In genomic region chr7:120799813-120800483, GRCh38 we compare ENCODE assay signal across 19 cellular contexts. TPM values are rescaled to one million over a fixed set of nuclear protein-coding genes. Genes with fewer than 3 reads are reported as not detected.
DNase-seq lines count a peak whose midpoint lies in the region; ATAC-seq, FAIRE-seq and TF ChIP-seq lines count a peak whose summit lies in the region.
"Had no signal": no experiment of that assay in that cellular context is flagged by ENCODE, and none has a peak within 500 bp of the region (broad histone marks: within the 10 kb centered on the region; RNA-seq: fewer than 3 reads in every experiment).

No MANE protein-coding gene starts in this region.

- FAIRE-seq in A204.1 (lab: Jason Lieb, UNC) (peak; percentile 100), GM18507 (lab: Jason Lieb, UNC) (peak; percentile 21)
- FAIRE-seq: A549 had no signal

- no peak for TF ChIP-seq CTCF in activated CD8-positive, alpha-beta T cell treated with anti-CD3 and anti-CD28 coated beads for 36 hours (IDR thresholded peaks at IDR 0.05)

- CTCF ChIA-PET in activated CD8-positive, alpha-beta T cell treated with anti-CD3 and anti-CD28 coated beads for 36 hours (lab: Charles Lee): interaction anchor here (1.3 kb wide), 1 partner anchor 8 kb away, joined by 7 read pairs; no protein-coding TSS in a partner anchor

- H3K4me1 Mint-ChIP-seq in activated CD8-positive, alpha-beta T cell treated with anti-CD3 and anti-CD28 coated beads for 36 hours (ENCODE audit: low read depth): no peaks in the 10 kb centered on the region

- H3K4me3 Mint-ChIP-seq in activated CD8-positive, alpha-beta T cell treated with anti-CD3 and anti-CD28 coated beads for 36 hours: no peak overlapping the region
- H3K4me3 Mint-ChIP-seq: CD8-positive, alpha-beta T cell; H9 had no signal

- H3K9me3 Mint-ChIP-seq in activated CD8-positive, alpha-beta T cell treated with anti-CD3 and anti-CD28 coated beads for 36 hours: no peaks in the 10 kb centered on the region
- H3K9me3 Mint-ChIP-seq: CD8-positive, alpha-beta T cell had no signal

- DNase-seq in NCI-H748 (lab: John Stamatoyannopoulos, UW; ENCODE audit: unreplicated experiment) (peak; percentile 12), NCI-H748 treated with DMSO at 0.1 percent for 48 hours (lab: John Stamatoyannopoulos, UW) (no peak), GM18507 (ENCODE audit: extremely low spot score, insufficient read length, low read depth) (no peak), occipital lobe (lab: John Stamatoyannopoulos, UW) (no peak)
- peak; percentile 5 for DNase-seq in activated CD8-positive, alpha-beta T cell treated with anti-CD3 and anti-CD28 coated beads for 36 hours
- no peak for DNase-seq in activated CD4-positive, CD25-positive, alpha-beta regulatory T cell (lab: John Stamatoyannopoulos, UW)
- DNase-seq: CD8-positive, alpha-beta T cell; H9; NCI-H1436; NCI-H1930; NCI-H2171; NCI-H526; PC-3; RPMI8226; SHP77 treated with DMSO at 0.1 percent for 48 hours had no signal

- intact Hi-C loops in activated CD8-positive, alpha-beta T cell treated with anti-CD3 and anti-CD28 coated beads for 36 hours (cut with micrococcal nuclease): no loop called here

- peaks cover 10% of the 10 kb centered on the region for H3K27me3 Mint-ChIP-seq in activated CD8-positive, alpha-beta T cell treated with anti-CD3 and anti-CD28 coated beads for 36 hours

- H3K27ac Mint-ChIP-seq in activated CD8-positive, alpha-beta T cell treated with anti-CD3 and anti-CD28 coated beads for 36 hours: no peak overlapping the region
- H3K27ac Mint-ChIP-seq: CD8-positive, alpha-beta T cell; H9 had no signal

- peak; percentile 30 for ATAC-seq in activated CD8-positive, alpha-beta T cell treated with anti-CD3 and anti-CD28 coated beads for 36 hours
- ATAC-seq in HG03045 (IDR thresholded peaks at IDR 0.05; ENCODE audit: unreplicated experiment): no peak
- ATAC-seq: CD8-positive, alpha-beta T cell; PC-3 had no signal

- no peaks in the 10 kb centered on the region for H3K36me3 Mint-ChIP-seq in activated CD8-positive, alpha-beta T cell treated with anti-CD3 and anti-CD28 coated beads for 36 hours (ENCODE audit: low read depth)
- H3K36me3 Mint-ChIP-seq: CD8-positive, alpha-beta T cell had no signal

- POLR2A ChIA-PET in activated CD8-positive, alpha-beta T cell treated with anti-CD3 and anti-CD28 coated beads for 36 hours (lab: Charles Lee): no interaction called here

RNA-seq across cellular contexts. Expression of gene TSPAN12, which starts 58.0 kb away (rescaled TPM):
- not detected for total RNA-seq in activated CD8-positive, alpha-beta T cell treated with anti-CD3 and anti-CD28 coated beads for 36 hours
- total RNA-seq in occipital lobe: 7.2 TPM
- total RNA-seq: CD8-positive, alpha-beta T cell; T-helper 1 cell treated with Interleukin-12 subunit alpha and Interleukin-12 subunit beta and Interleukin-4 antibody, amounts not matched to agents 30 ng/mL and 1 ng/mL, for 36 hours had no signal

Comparison
In these comparisons a context has a peak if more than half of its experiments do, and no peak if none do; other contexts are left out.
1. DNase-seq: peak in NCI-H748 (single experiment) and activated CD8-positive, alpha-beta T cell treated with anti-CD3 and anti-CD28 coated beads for 36 hours (single experiment); none in NCI-H748 treated with DMSO at 0.1 percent for 48 hours (single experiment), GM18507 (single experiment), occipital lobe (single experiment) and activated CD4-positive, CD25-positive, alpha-beta regulatory T cell (0 of 4).